In the genomic region with DNA sequence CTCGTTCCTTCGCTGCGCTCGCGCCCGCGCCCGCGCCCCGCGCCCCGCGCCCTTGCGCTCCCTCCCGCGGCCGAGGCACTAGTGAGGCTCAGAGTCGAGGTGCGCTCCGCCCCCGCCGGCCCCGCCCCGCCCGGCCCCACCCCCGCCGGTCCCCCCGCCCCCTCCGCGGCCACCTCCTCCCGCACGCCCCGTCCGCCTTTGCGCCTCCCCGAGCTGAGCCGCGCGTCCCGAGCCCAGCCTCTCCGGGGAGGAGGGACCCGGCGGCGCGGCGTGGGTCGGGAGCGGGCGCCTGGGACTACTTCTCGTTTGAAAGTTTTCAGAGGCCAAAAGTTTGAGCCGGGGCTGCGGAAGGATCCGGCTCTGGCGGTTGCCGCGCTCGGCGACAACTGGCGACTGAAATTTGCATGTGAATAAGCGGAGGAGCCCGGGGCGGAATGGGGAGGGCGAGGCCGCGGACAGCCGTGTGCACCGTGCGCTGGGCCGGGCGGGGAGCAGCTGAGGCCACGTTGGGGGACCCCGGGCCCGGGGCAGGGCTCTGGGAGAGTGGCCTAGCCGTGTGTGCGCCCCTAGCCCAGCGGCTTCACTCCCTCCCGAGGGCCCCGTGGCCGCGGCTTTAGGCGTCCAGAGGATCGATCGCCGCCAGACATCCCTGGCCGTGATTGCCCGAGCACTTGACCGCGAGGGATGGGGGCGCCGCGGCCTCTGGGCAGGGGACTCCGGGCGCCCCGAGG, we compare ENCODE assay signal across 8 cellular contexts. TPM values are rescaled to one million over a fixed set of nuclear protein-coding genes. Genes with fewer than 3 reads are reported as not detected.
DNase-seq lines count a peak whose midpoint lies in the region; ATAC-seq and TF ChIP-seq lines count a peak whose summit lies in the region.

Gene NOTCH1, minus strand, starts transcription at position 83 of the 731 bp plus-strand sequence. CDS start 262 bp downstream, outside the sequence.

- ATAC-seq in GM18909 (IDR thresholded peaks at IDR 0.05; ENCODE audit: poor library complexity, unreplicated experiment) (peak; percentile 68), HG03159 (IDR thresholded peaks at IDR 0.05; ENCODE audit: unreplicated experiment) (peak; percentile 55), mucosa of descending colon (peak; percentile 72)

- H3K27me3 ChIP-seq in NT2/D1 (ENCODE audit: insufficient read depth, insufficient read length) = no peaks in the 10 kb centered on the region

- DNase-seq in Ammon's horn (ENCODE audit: low spot score) = peak; percentile 91
- peak; percentile 88 for DNase-seq in NT2/D1 (ENCODE audit: low read depth, low spot score)
- DNase-seq in activated CD8-positive, alpha-beta memory T cell treated with anti-CD3 and anti-CD28 coated beads, Interleukin-2, amount 50 U/mL, for 48 hours = peak; percentile 92
- DNase-seq in epithelial cell of esophagus (ENCODE audit: low read depth) = peak; percentile 97
- peak; percentile 87 to 96 (median 94) for DNase-seq in mucosa of descending colon
- peak; percentile 85 for DNase-seq in stimulated activated CD8-positive, alpha-beta memory T cell treated with anti-CD3 and anti-CD28 coated beads, Interleukin-4, amount 100 ng/mL, for 24 hours (ENCODE audit: low read depth)

- H3K36me3 ChIP-seq in NT2/D1 (ENCODE audit: insufficient read depth, insufficient read length, low read length) (peaks cover 30% of the 10 kb centered on the region), mucosa of descending colon (ENCODE audit: low read depth) (no peaks in the 10 kb centered on the region)

- intact Hi-C loops in mucosa of descending colon (cut with DNase I, micrococcal nuclease) = no loop called here

- H3K9ac ChIP-seq in NT2/D1 (ENCODE audit: insufficient read length, low read depth) = peak within 1 kb of the TSS; percentile 96

- H3K9me3 ChIP-seq in NT2/D1 (ENCODE audit: insufficient read depth, low read length) (no peaks in the 10 kb centered on the region), mucosa of descending colon (no peaks in the 10 kb centered on the region)

- H3K4me3 ChIP-seq in NT2/D1 (ENCODE audit: insufficient read length, low read depth) = peak within 1 kb of the TSS; percentile 78
- peak within 1 kb of the TSS; percentile 94 for H3K4me3 ChIP-seq in epithelial cell of esophagus (ENCODE audit: low read length)
- peak within 1 kb of the TSS; percentile 81 for H3K4me3 ChIP-seq in mucosa of descending colon

- peaks cover 48% of the 10 kb centered on the region for H3K4me1 ChIP-seq in NT2/D1 (ENCODE audit: insufficient read depth, insufficient read length)
- peaks cover 59% of the 10 kb centered on the region for H3K4me1 ChIP-seq in mucosa of descending colon (ENCODE audit: low read depth)

- TF ChIP-seq CTCF in epithelial cell of esophagus (IDR thresholded peaks at IDR 0.05; ENCODE audit: insufficient read depth, low read depth, low read length, missing control alignments) = no peak
- TF ChIP-seq CTCF in mucosa of descending colon (IDR thresholded peaks at IDR 0.05) = no peak

RNA-seq across cellular contexts. Expression of gene NOTCH1, which starts in this region (rescaled TPM):
- 100 to 1,000 TPM in 1 of 3 donors, 10 to 100 TPM in 2; 59.0 to 101 (median 72.6) TPM for total RNA-seq in mucosa of descending colon

Comparison
In these comparisons a context has a peak if more than half of its experiments do, and no peak if none do; other contexts are left out.
1. Peak in every context shown above with its lines: DNase-seq, ATAC-seq and H3K4me3 ChIP-seq.